Comparison of ENCODE assay signal across 11 cellular contexts in genomic region chr15:22431687-22432086, GRCh38. TPM values are rescaled to one million over a fixed set of nuclear protein-coding genes. Genes with fewer than 3 reads are reported as not detected.
"Had no signal": no experiment of that assay in that cellular context is flagged by ENCODE, and none has a peak within 500 bp of the region (broad histone marks: within the 10 kb centered on the region; RNA-seq: fewer than 3 reads in every experiment).

No MANE protein-coding gene starts in this region.

RNA-seq across cellular contexts. Expression of gene GOLGA6L22, which starts 27.0 kb away (rescaled TPM):
- total RNA-seq: activated B cell treated with CpG ODN at 0.5 μM for 24 hours; activated CD4-positive, alpha-beta memory T cell treated with anti-CD3 and anti-CD28 coated beads, Interleukin-2, amount 10 ng/mL, durations not matched to agents 7 days and 5 days; activated CD4-positive, alpha-beta T cell treated with anti-CD3 and anti-CD28 coated beads, Interleukin-2, amount 10 ng/mL, durations not matched to agents 24 days and 14 days; activated CD8-positive, alpha-beta memory T cell treated with anti-CD3 and anti-CD28 coated beads, Interleukin-2, amount 10 ng/mL, durations not matched to agents 7 days and 5 days; activated CD8-positive, alpha-beta T cell treated with anti-CD3 and anti-CD28 coated beads, Interleukin-2, amount 10 ng/mL, durations not matched to agents 7 days and 5 days; activated naive CD8-positive, alpha-beta T cell treated with anti-CD3 and anti-CD28 coated beads, Interleukin-2, amount 10 ng/mL, durations not matched to agents 7 days and 5 days; activated T-helper 2 cell treated with anti-CD3 and anti-CD28 coated beads, Interferon-gamma antibody, Interleukin-2, Interleukin-4, amounts not matched to agents 10 μg/mL and 5 μg/mL and 100 μg/mL, durations not matched to agents 14 hours and 24 hours and 36 hours; ascending aorta; bronchial epithelial cell; cardiac muscle cell had no signal
- polyA plus RNA-seq: adipose tissue, cardiac muscle cell had no signal
